Comparison of ENCODE assay signal across 28 cellular contexts in genomic region chr6:167151648-167152047, GRCh38. TPM values are rescaled to one million over a fixed set of nuclear protein-coding genes. Genes with fewer than 3 reads are reported as not detected.
DNase-seq lines count a peak whose midpoint lies in the region; ATAC-seq and TF ChIP-seq lines count a peak whose summit lies in the region.
"Had no signal": no experiment of that assay in that cellular context is flagged by ENCODE, and none has a peak within 500 bp of the region (broad histone marks: within the 10 kb centered on the region; RNA-seq: fewer than 3 reads in every experiment).

No MANE protein-coding gene starts in this region.

- CTCF ChIA-PET in activated B cell treated with CpG ODN at 0.5 μM for 24 hours (lab: Charles Lee) = interaction anchor here (1.0 to 3.3 kb wide), 4 partner anchors 10 to 198 kb away, joined by 3 to 14 read pairs (median 4); no protein-coding TSS in a partner anchor

- intact Hi-C loops in activated B cell treated with CpG ODN at 0.5 μM for 24 hours (cut with micrococcal nuclease) = loop anchor here (1.0 to 10.0 kb wide), 2 partner anchors 200 to 807 kb away; partner anchors contain the start of gene SFT2D1

- no peaks in the 10 kb centered on the region for H3K36me3 Mint-ChIP-seq in activated B cell treated with CpG ODN at 0.5 μM for 24 hours (ENCODE audit: low read depth)
- H3K36me3 Mint-ChIP-seq in stimulated activated effector memory CD8-positive, alpha-beta T cell treated with anti-CD3 and anti-CD28 coated beads, Interleukin-12 subunit alpha, Interleukin-12 subunit beta, amount 100 ng/mL, for 72 hours = no peaks in the 10 kb centered on the region
- H3K36me3 Mint-ChIP-seq: activated naive CD4-positive, alpha-beta T cell treated with anti-CD3 and anti-CD28 coated beads, Interleukin-2, amount 50 U/mL, for 24 hours; immature natural killer cell; type B pancreatic cell had no signal

- POLR2A ChIA-PET in activated B cell treated with CpG ODN at 0.5 μM for 24 hours (lab: Charles Lee) = interaction anchor here (0.6 to 2.4 kb wide), 16 partner anchors 11 to 203 kb away, joined by 3 to 28 read pairs (median 4); partner anchors contain the start of genes CCR6 and RNASET2

- DNase-seq in NCI-H187 (lab: John Stamatoyannopoulos, UW) (peak; percentile 4 to 26), NCI-H187 treated with DMSO at 0.1 percent for 48 hours (lab: John Stamatoyannopoulos, UW) (no peak), activated B cell treated with CpG ODN at 0.5 μM for 24 hours (no peak), AG08396 (ENCODE audit: low spot score) (no peak)
- DNase-seq in stimulated activated effector memory CD8-positive, alpha-beta T cell treated with anti-CD3 and anti-CD28 coated beads, Interleukin-12 subunit alpha, Interleukin-12 subunit beta, amount 100 ng/mL, for 72 hours (ENCODE audit: low spot score in 2 of 2) = no peak
- DNase-seq in activated CD4-positive, alpha-beta T cell treated with anti-CD3 and anti-CD28 coated beads for 48 hours = no peak
- DNase-seq: 8988T; activated CD4-positive, alpha-beta T cell treated with anti-CD3 and anti-CD28 coated beads, Interleukin-2, amount 10 ng/mL, durations not matched to agents 7 days and 5 days; activated CD8-positive, alpha-beta memory T cell treated with anti-CD3 and anti-CD28 coated beads, Interleukin-2, amount 10 ng/mL, durations not matched to agents 7 days and 5 days; aorta; BE2C; dorsolateral prefrontal cortex; head of caudate nucleus; immature natural killer cell; NCI-H69; SHP77 treated with DMSO at 0.1 percent for 48 hours had no signal

- H3K4me3 Mint-ChIP-seq in activated B cell treated with CpG ODN at 0.5 μM for 24 hours = peak overlapping the region; percentile 61
- peak overlapping the region; percentile 16 for H3K4me3 Mint-ChIP-seq in stimulated activated effector memory CD8-positive, alpha-beta T cell treated with anti-CD3 and anti-CD28 coated beads, Interleukin-12 subunit alpha, Interleukin-12 subunit beta, amount 100 ng/mL, for 72 hours
- H3K4me3 Mint-ChIP-seq: activated CD4-positive, alpha-beta T cell treated with anti-CD3 and anti-CD28 coated beads, Interleukin-2, amount 10 ng/mL, durations not matched to agents 7 days and 5 days; activated CD8-positive, alpha-beta memory T cell treated with anti-CD3 and anti-CD28 coated beads, Interleukin-2, amount 10 ng/mL, durations not matched to agents 7 days and 5 days; activated naive CD4-positive, alpha-beta T cell treated with anti-CD3 and anti-CD28 coated beads, Interleukin-2, amount 50 U/mL, for 24 hours; activated T-helper 1 cell treated with anti-CD3 and anti-CD28 coated beads, Interleukin-12 subunit alpha, Interleukin-12 subunit beta, Interleukin-2, Interleukin-4 antibody, amounts not matched to agents 30 ng/mL and 10 ng/mL and 1 ng/mL, durations not matched to agents 14 hours and 24 hours and 36 hours; immature natural killer cell; nephron; type B pancreatic cell had no signal

- no peak for TF ChIP-seq CTCF in activated B cell treated with CpG ODN at 0.5 μM for 24 hours (IDR thresholded peaks at IDR 0.05)

- no peaks in the 10 kb centered on the region for H3K27me3 Mint-ChIP-seq in activated B cell treated with CpG ODN at 0.5 μM for 24 hours
- H3K27me3 Mint-ChIP-seq: activated naive CD4-positive, alpha-beta T cell treated with anti-CD3 and anti-CD28 coated beads, Interleukin-2, amount 50 U/mL, for 24 hours had no signal

- H3K4me1 Mint-ChIP-seq in activated B cell treated with CpG ODN at 0.5 μM for 24 hours = peaks cover 46% of the 10 kb centered on the region
- peaks cover 40% of the 10 kb centered on the region for H3K4me1 Mint-ChIP-seq in stimulated activated effector memory CD8-positive, alpha-beta T cell treated with anti-CD3 and anti-CD28 coated beads, Interleukin-12 subunit alpha, Interleukin-12 subunit beta, amount 100 ng/mL, for 72 hours
- H3K4me1 Mint-ChIP-seq: activated naive CD4-positive, alpha-beta T cell treated with anti-CD3 and anti-CD28 coated beads, Interleukin-2, amount 50 U/mL, for 24 hours had no signal

- peak; percentile 21 for ATAC-seq in HG03432 (IDR thresholded peaks at IDR 0.05; ENCODE audit: unreplicated experiment)
- peak; percentile 32 for ATAC-seq in activated B cell treated with CpG ODN at 0.5 μM for 24 hours (ENCODE audit: low read depth)
- no peak for ATAC-seq in stimulated activated effector memory CD8-positive, alpha-beta T cell treated with anti-CD3 and anti-CD28 coated beads, Interleukin-12 subunit alpha, Interleukin-12 subunit beta, amount 100 ng/mL, for 72 hours
- no peak for ATAC-seq in GM21717 (IDR thresholded peaks at IDR 0.05; ENCODE audit: unreplicated experiment)
- ATAC-seq: left lobe of liver, sciatic nerve had no signal

- no peaks in the 10 kb centered on the region for H3K9me3 Mint-ChIP-seq in activated B cell treated with CpG ODN at 0.5 μM for 24 hours
- no peaks in the 10 kb centered on the region for H3K9me3 Mint-ChIP-seq in stimulated activated effector memory CD8-positive, alpha-beta T cell treated with anti-CD3 and anti-CD28 coated beads, Interleukin-12 subunit alpha, Interleukin-12 subunit beta, amount 100 ng/mL, for 72 hours
- H3K9me3 Mint-ChIP-seq: activated CD4-positive, alpha-beta T cell treated with anti-CD3 and anti-CD28 coated beads, Interleukin-2, amount 10 ng/mL, durations not matched to agents 7 days and 5 days; activated naive CD4-positive, alpha-beta T cell treated with anti-CD3 and anti-CD28 coated beads, Interleukin-2, amount 50 U/mL, for 24 hours; activated T-helper 1 cell treated with anti-CD3 and anti-CD28 coated beads, Interleukin-12 subunit alpha, Interleukin-12 subunit beta, Interleukin-2, Interleukin-4 antibody, amounts not matched to agents 30 ng/mL and 10 ng/mL and 1 ng/mL, durations not matched to agents 14 hours and 24 hours and 36 hours; immature natural killer cell; nephron; type B pancreatic cell had no signal

- H3K27ac Mint-ChIP-seq in activated B cell treated with CpG ODN at 0.5 μM for 24 hours = peak overlapping the region; percentile 88
- peak overlapping the region; percentile 2 for H3K27ac Mint-ChIP-seq in stimulated activated effector memory CD8-positive, alpha-beta T cell treated with anti-CD3 and anti-CD28 coated beads, Interleukin-12 subunit alpha, Interleukin-12 subunit beta, amount 100 ng/mL, for 72 hours
- H3K27ac Mint-ChIP-seq: activated CD4-positive, alpha-beta T cell treated with anti-CD3 and anti-CD28 coated beads, Interleukin-2, amount 10 ng/mL, durations not matched to agents 7 days and 5 days; activated CD8-positive, alpha-beta memory T cell treated with anti-CD3 and anti-CD28 coated beads, Interleukin-2, amount 10 ng/mL, durations not matched to agents 7 days and 5 days; activated naive CD4-positive, alpha-beta T cell treated with anti-CD3 and anti-CD28 coated beads, Interleukin-2, amount 50 U/mL, for 24 hours; activated T-helper 1 cell treated with anti-CD3 and anti-CD28 coated beads, Interleukin-12 subunit alpha, Interleukin-12 subunit beta, Interleukin-2, Interleukin-4 antibody, amounts not matched to agents 30 ng/mL and 10 ng/mL and 1 ng/mL, durations not matched to agents 14 hours and 24 hours and 36 hours; immature natural killer cell; nephron; type B pancreatic cell had no signal

RNA-seq across cellular contexts. Expression of gene GPR31, which starts 6.1 kb away (rescaled TPM):
- not detected in 2 replicates for total RNA-seq in activated B cell treated with CpG ODN at 0.5 μM for 24 hours
- total RNA-seq: activated CD4-positive, alpha-beta T cell treated with anti-CD3 and anti-CD28 coated beads, Interleukin-2, amount 10 ng/mL, durations not matched to agents 7 days and 5 days; activated CD8-positive, alpha-beta memory T cell treated with anti-CD3 and anti-CD28 coated beads, Interleukin-2, amount 10 ng/mL, durations not matched to agents 7 days and 5 days; activated T-helper 1 cell treated with anti-CD3 and anti-CD28 coated beads, Interleukin-12 subunit alpha, Interleukin-12 subunit beta, Interleukin-2, Interleukin-4 antibody, amounts not matched to agents 30 ng/mL and 10 ng/mL and 1 ng/mL, durations not matched to agents 14 hours and 24 hours and 36 hours; aorta; cardiac septum; dorsolateral prefrontal cortex; H4; left lobe of liver; M059J; mesenteric fat pad; sciatic nerve had no signal

RNA-seq across cellular contexts. Expression of gene CCR6, which starts 28.8 kb away (rescaled TPM):
- total RNA-seq in activated B cell treated with CpG ODN at 0.5 μM for 24 hours = 26.2 and 28.9 TPM in 2 replicates
- total RNA-seq: activated T-helper 1 cell treated with anti-CD3 and anti-CD28 coated beads, Interleukin-12 subunit alpha, Interleukin-12 subunit beta, Interleukin-2, Interleukin-4 antibody, amounts not matched to agents 30 ng/mL and 10 ng/mL and 1 ng/mL, durations not matched to agents 14 hours and 24 hours and 36 hours; cardiac septum; H4; left lobe of liver; mesenteric fat pad; sciatic nerve had no signal

Comparison
In these comparisons a context has a peak if more than half of its experiments do, and no peak if none do; other contexts are left out.
1. DNase-seq: peak in NCI-H187 (2 of 2); none in NCI-H187 treated with DMSO at 0.1 percent for 48 hours (single experiment), activated B cell treated with CpG ODN at 0.5 μM for 24 hours (single experiment), stimulated activated effector memory CD8-positive, alpha-beta T cell treated with anti-CD3 and anti-CD28 coated beads, Interleukin-12 subunit alpha, Interleukin-12 subunit beta, amount 100 ng/mL, for 72 hours (0 of 2), activated CD4-positive, alpha-beta T cell treated with anti-CD3 and anti-CD28 coated beads for 48 hours (single experiment) and AG08396 (single experiment).
2. ATAC-seq: peak in HG03432 (single experiment) and activated B cell treated with CpG ODN at 0.5 μM for 24 hours (single experiment); none in stimulated activated effector memory CD8-positive, alpha-beta T cell treated with anti-CD3 and anti-CD28 coated beads, Interleukin-12 subunit alpha, Interleukin-12 subunit beta, amount 100 ng/mL, for 72 hours (single experiment) and GM21717 (single experiment).